1 cellular context compared by ENCODE assay signal in genomic region chr1:180123463-180123936, GRCh38.
TF ChIP-seq lines count a peak whose summit lies in the region.

No MANE protein-coding gene starts in this region.

TF ChIP-seq in K562, 482 proteins besides CTCF, POLR2A, EP300 and RAD21 (continued from another document and continues in another):
- TF ChIP-seq CEBPZ (IDR thresholded peaks at IDR 0.05; ENCODE audit: borderline replicate concordance, low read depth, low read length) (no peak), GTF3C2 (IDR thresholded peaks at IDR 0.05; ENCODE audit: borderline replicate concordance, extremely low read depth, insufficient read length) (no peak), E2F8 (IDR thresholded peaks at IDR 0.05; ENCODE audit: low read depth, partially characterized antibody) (no peak), PCBP1 (IDR thresholded peaks at IDR 0.05; ENCODE audit: low read depth, low read length, poor library complexity, severe bottlenecking) (no peak), E4F1 (CRISPR knock-in tag; IDR thresholded peaks at IDR 0.05; ENCODE audit: borderline replicate concordance) (no peak), NFATC3 (IDR thresholded peaks at IDR 0.05) (peak; percentile 66; the same call in 1 of the 2 replicates), ILF3 (IDR thresholded peaks at IDR 0.05; ENCODE audit: borderline replicate concordance) (no peak), HMGXB4 (CRISPR knock-in tag; IDR thresholded peaks at IDR 0.05) (no peak), CTBP1 (IDR thresholded peaks at IDR 0.05; ENCODE audit: borderline replicate concordance) (peak; percentile 37; the same call in 1 of the 2 replicates), ZNF589 (CRISPR knock-in tag; IDR thresholded peaks at IDR 0.05; ENCODE audit: low read depth) (peak; percentile 69; the same call in 1 of the 2 replicates), SMAD4 (CRISPR knock-in tag; conservative IDR thresholded peaks at IDR 0.05) (peak; percentile 84), MCM5 (IDR thresholded peaks at IDR 0.05; ENCODE audit: low read depth) (no peak), ZNF444 (CRISPR knock-in tag; IDR thresholded peaks at IDR 0.05) (no peak), CHCHD3 (CRISPR knock-in tag; IDR thresholded peaks at IDR 0.05) (no peak), NR0B1 (IDR thresholded peaks at IDR 0.05; ENCODE audit: partially characterized antibody) (no peak), CUX1 (CRISPR knock-in tag; IDR thresholded peaks at IDR 0.05) (no peak), MCM2 (IDR thresholded peaks at IDR 0.05; ENCODE audit: low read depth) (no peak), NR1H2 (CRISPR knock-in tag; IDR thresholded peaks at IDR 0.05) (no peak), L3MBTL2 (IDR thresholded peaks at IDR 0.05) (peak; percentile 91), VEZF1 (CRISPR knock-in tag; IDR thresholded peaks at IDR 0.05) (no peak), USF2 (CRISPR knock-in tag; IDR thresholded peaks at IDR 0.05) (no peak), THAP12 (CRISPR knock-in tag; IDR thresholded peaks at IDR 0.05) (no peak), JUN (IDR thresholded peaks at IDR 0.05; ENCODE audit: borderline replicate concordance, low read depth, low read length) (peak; percentile 66; the same call in 1 of the 2 replicates), JUN (CRISPR knock-in tag; IDR thresholded peaks at IDR 0.05; ENCODE audit: borderline replicate concordance) (no peak), TEAD4 (IDR thresholded peaks at IDR 0.05; ENCODE audit: low read length) (no peak), TEAD4 (CRISPR knock-in tag; IDR thresholded peaks at IDR 0.05; ENCODE audit: borderline replicate concordance) (no peak)
